8 cellular contexts compared by ENCODE assay signal in genomic region chr12:122523846-122524718, GRCh38. TPM values are rescaled to one million over a fixed set of nuclear protein-coding genes. Genes with fewer than 3 reads are reported as not detected.
DNase-seq lines count a peak whose midpoint lies in the region; ATAC-seq and TF ChIP-seq lines count a peak whose summit lies in the region.

No MANE protein-coding gene starts in this region.

- H3K27me3 Mint-ChIP-seq in brain (peaks cover 4% of the 10 kb centered on the region), mesothelial cell of epicardium (ENCODE audit: low read depth) (no peaks in the 10 kb centered on the region)

- CTCF ChIA-PET in A673 (lab: Charles Lee), result no interaction called here

- POLR2A ChIA-PET in A673 (lab: Charles Lee; ENCODE audit: low non-redundant PET), result interaction anchor here (0.7 kb wide), 1 partner anchor 251 kb away, joined by 5 read pairs; no protein-coding TSS in a partner anchor

- H3K4me3 Mint-ChIP-seq in brain (peak overlapping the region in 3 of 5 experiments; percentile 95 to 99 (median 99)), mesothelial cell of epicardium (peak overlapping the region; percentile 89)

- TF ChIP-seq CTCF in A673 (conservative IDR thresholded peaks at IDR 0.05; ENCODE audit: low read depth, low read length), result no peak
- no peak for TF ChIP-seq CTCF in brain (conservative IDR thresholded peaks at IDR 0.05)
- TF ChIP-seq CTCF in mesothelial cell of epicardium (IDR thresholded peaks at IDR 0.05; ENCODE audit: unreplicated experiment), result no peak

- intact Hi-C loops in A673 (cut with micrococcal nuclease; ENCODE audit: unreplicated experiment), result no loop called here

- peak overlapping the region; percentile 77 for H3K4me3 ChIP-seq in A673 (ENCODE audit: low read depth, low read length, poor library complexity, severe bottlenecking)
- H3K4me3 ChIP-seq in HAP-1, result peak overlapping the region; percentile 78

- H3K9me3 Mint-ChIP-seq in brain, result peaks cover 0 to 3% (median 0%) of the 10 kb centered on the region in 5 experiments
- no peaks in the 10 kb centered on the region for H3K9me3 Mint-ChIP-seq in mesothelial cell of epicardium

- H3K4me1 Mint-ChIP-seq in brain, result peaks cover 47% of the 10 kb centered on the region
- peaks cover 32% of the 10 kb centered on the region for H3K4me1 Mint-ChIP-seq in mesothelial cell of epicardium

- no peak for ATAC-seq in HG03280 (IDR thresholded peaks at IDR 0.05; ENCODE audit: unreplicated experiment)

- H3K36me3 Mint-ChIP-seq in brain (peaks cover 50% of the 10 kb centered on the region), mesothelial cell of epicardium (peaks cover 22% of the 10 kb centered on the region)

- H3K27ac Mint-ChIP-seq in brain (peak overlapping the region in 4 of 5 experiments; percentile 25 to 96 (median 40)), mesothelial cell of epicardium (peak overlapping the region; percentile 98)

- H3K4me1 ChIP-seq in A673 (ENCODE audit: insufficient read depth, low read length, poor library complexity, severe bottlenecking) (peaks cover 29% of the 10 kb centered on the region), HAP-1 (peaks cover 19% of the 10 kb centered on the region)

- H3K27ac ChIP-seq in A673 (ENCODE audit: low read depth, low read length, poor library complexity, severe bottlenecking) (peak overlapping the region; percentile 7), caudate nucleus (ENCODE audit: low read depth, low read length) (no peak overlapping the region)

- in situ Hi-C loops in HAP-1 (cut with MboI; ENCODE audit: low sequenced_read_pairs), result loop anchor here (25.0 kb wide), 3 partner anchors 238 to 1088 kb away; partner anchors contain the start of genes CCDC62, DDX55 and DENR

- no peaks in the 10 kb centered on the region for H3K27me3 ChIP-seq in A673 (replicated peaks; ENCODE audit: insufficient read depth, low read depth, low read length, poor library complexity)
- no peaks in the 10 kb centered on the region for H3K27me3 ChIP-seq in HAP-1 (ENCODE audit: low read depth)

- DNase-seq in A673 (ENCODE audit: low spot score) (no peak), HAP-1 (ENCODE audit: low spot score in 2 of 2) (no peak), mesothelial cell of epicardium (ENCODE audit: low spot score in 2 of 2, unreplicated experiment in 2 of 2) (no peak), putamen (ENCODE audit: low spot score) (no peak), caudate nucleus (lab: John Stamatoyannopoulos, UW) (no peak), HUDEP-2 (lab: John Stamatoyannopoulos, UW; ENCODE audit: unreplicated experiment in 76 of 76) (no peak)

- H3K36me3 ChIP-seq in A673 (ENCODE audit: insufficient read depth, low read length, poor library complexity, severe bottlenecking) (peaks cover 57% of the 10 kb centered on the region), HAP-1 (replicated peaks) (peaks cover 72% of the 10 kb centered on the region)

- H3K9me3 ChIP-seq in A673 (ENCODE audit: low read depth, low read length, poor library complexity, severe bottlenecking) (no peaks in the 10 kb centered on the region), HAP-1 (no peaks in the 10 kb centered on the region)

- BruUV-seq in A673 (replicated peaks; lab: Mats Ljungman, UMichigan), result no TSS peak

RNA-seq across cellular contexts. Expression of gene RSRC2, which starts 2.7 kb away (rescaled TPM):
- total RNA-seq in A673 (2021) (106 and 108 TPM in 2 replicates), mesothelial cell of epicardium (124 to 131 TPM (median 131 TPM) in 3 replicates)
- 62.6 TPM for polyA plus RNA-seq in brain (ENCODE audit: insufficient read depth, low read depth, low replicate concordance)

RNA-seq across cellular contexts. Expression of gene KNTC1, which starts 3.0 kb away (rescaled TPM):
- total RNA-seq in A673 (2021), result 111 and 118 TPM in 2 replicates
- polyA plus RNA-seq in brain (ENCODE audit: insufficient read depth, low read depth, low replicate concordance), result 8.9 TPM
- total RNA-seq in mesothelial cell of epicardium, result 43.1 to 47.8 TPM (median 43.6 TPM) in 3 replicates

RNA-seq across cellular contexts. Expression of gene ZCCHC8, which starts 23.4 kb away (rescaled TPM):
- total RNA-seq in A673 (2021) (40.4 and 41.1 TPM in 2 replicates), mesothelial cell of epicardium (27.2 to 28.6 TPM (median 28.4 TPM) in 3 replicates)
- 4.9 TPM for polyA plus RNA-seq in brain (ENCODE audit: insufficient read depth, low read depth, low replicate concordance)
